Comparison of ENCODE assay signal across 1 cellular context in genomic region chr12:122129131-122129530, GRCh38.
TF ChIP-seq lines count a peak whose summit lies in the region.

No MANE protein-coding gene starts in this region.

TF ChIP-seq in HCT116, 20 proteins besides CTCF, POLR2A, EP300 and RAD21 (continued from another document):
- no peak for TF ChIP-seq ZBTB33 (IDR thresholded peaks at IDR 0.05; ENCODE audit: extremely low read depth, insufficient replicate concordance, low read length)
- TF ChIP-seq CBX3 (IDR thresholded peaks at IDR 0.05; ENCODE audit: low read depth): no peak
- TF ChIP-seq JUND (IDR thresholded peaks at IDR 0.05): no peak
- no peak for TF ChIP-seq TCF7L2 (IDR thresholded peaks at IDR 0.05; ENCODE audit: borderline replicate concordance, extremely low read depth, insufficient read depth, insufficient read length)
- TF ChIP-seq EGR1 (IDR thresholded peaks at IDR 0.05; ENCODE audit: low read depth): no peak
